ENCODE assay signal across 9 cellular contexts in genomic region chr1:110916669-110917306, GRCh38. TPM values are rescaled to one million over a fixed set of nuclear protein-coding genes. Genes with fewer than 3 reads are reported as not detected.
A peak's percentile ranks its signal among the peaks of the same experiment; 100 is the strongest.
DNase-seq lines count a peak whose midpoint lies in the region; ATAC-seq, FAIRE-seq and TF ChIP-seq lines count a peak whose summit lies in the region.
"Had no signal": no experiment of that assay in that cellular context is flagged by ENCODE, and none has a peak within 500 bp of the region (broad histone marks: within the 10 kb centered on the region; RNA-seq: fewer than 3 reads in every experiment).

No MANE protein-coding gene starts in this region.

- TF ChIP-seq CTCF in H9 (conservative IDR thresholded peaks at IDR 0.05), result no peak

- DNase-seq in GM03348 (ENCODE audit: low spot score) (peak; percentile 42), H9 (no peak), RCC 7860 (ENCODE audit: low spot score) (peak; percentile 48), NCI-H1436 treated with DMSO at 0.1 percent for 48 hours (lab: John Stamatoyannopoulos, UW) (no peak), left lobe of liver (ENCODE audit: low spot score) (no peak)
- no peak for DNase-seq in activated CD4-positive, CD25-positive, alpha-beta regulatory T cell treated with anti-CD3 and anti-CD28 coated beads, Interleukin-2, amount 50 U/mL, for 72 hours

- no peak overlapping the region for H3K27ac ChIP-seq in H9 (ENCODE audit: insufficient read length, low read depth, low read length)
- H3K27ac ChIP-seq: SJSA1 had no signal

- H4K91ac ChIP-seq in H9 (ENCODE audit: insufficient read length, low read depth, low read length), result no peak overlapping the region

- H4K20me1 ChIP-seq in H9 (ENCODE audit: control insufficient read depth, insufficient read depth, insufficient read length), result no peaks in the 10 kb centered on the region

- no peak overlapping the region for H3T11ph ChIP-seq in H9 (ENCODE audit: low read length)

- no peaks in the 10 kb centered on the region for H3K9me3 ChIP-seq in H9 (ENCODE audit: control insufficient read depth, low read depth, low read length)
- H3K9me3 ChIP-seq: SJSA1 had no signal

- no peak overlapping the region for H3K9ac ChIP-seq in H9 (ENCODE audit: extremely low read depth, insufficient read length, low read length)

- H3K23ac ChIP-seq in H9 (ENCODE audit: insufficient read length, low read depth, low read length), result no peak overlapping the region

- no peak overlapping the region for H2BK12ac ChIP-seq in H9 (ENCODE audit: insufficient read length, low read depth, low read length)

- H3K27ac Mint-ChIP-seq in H9, result peak overlapping the region in 1 of 3 experiments; percentile 4; a peak in 1 of 7 replicates

- H2BK5ac ChIP-seq in H9 (ENCODE audit: insufficient read length, low read length), result no peak overlapping the region

- H3K36me3 Mint-ChIP-seq in H9 (ENCODE audit: insufficient read depth in 1 of 3, low read depth in 3 of 3), result peaks cover 0 to 2% (median 0%) of the 10 kb centered on the region in 3 experiments; a peak in 2 of 7 replicates

- H3K4me1 ChIP-seq in H9 (ENCODE audit: insufficient read depth, low read length), result no peaks in the 10 kb centered on the region
- H3K4me1 ChIP-seq: SJSA1 had no signal

- H3K56ac ChIP-seq in H9 (ENCODE audit: insufficient read length, low read depth, low read length), result no peak overlapping the region

- H3K18ac ChIP-seq in H9 (ENCODE audit: insufficient read length, low read depth, low read length), result no peak overlapping the region

- H3K9me3 Mint-ChIP-seq in H9, result peaks cover 9 to 24% of the 10 kb centered on the region in 2 experiments

- peak overlapping the region; percentile 93 for H2AFZ ChIP-seq in H9 (ENCODE audit: low read length)

- no peak overlapping the region for H3K14ac ChIP-seq in H9 (ENCODE audit: insufficient read depth, low read length)

- no peaks in the 10 kb centered on the region for H3K79me1 ChIP-seq in H9 (ENCODE audit: insufficient read depth, low read depth, low read length, poor library complexity, severe bottlenecking)

- no peaks in the 10 kb centered on the region for H3K27me3 ChIP-seq in H9 (ENCODE audit: insufficient read depth, low read length)
- H3K27me3 ChIP-seq: SJSA1 had no signal

- H2BK15ac ChIP-seq in H9 (ENCODE audit: low read depth, low read length), result no peak overlapping the region

- no peaks in the 10 kb centered on the region for H3K23me2 ChIP-seq in H9 (ENCODE audit: insufficient read length, low read depth, low read length, poor library complexity, severe bottlenecking)

- WGBS in H9 (ENCODE audit: extremely low coverage, insufficient read length, low lambda C conversion rate), result no CpG with 5 or more reads among the region's 2 CpGs

- H3K4me1 Mint-ChIP-seq in H9, result peaks cover 6 to 7% of the 10 kb centered on the region in 2 experiments

- peak; percentile 60 for FAIRE-seq in RCC 7860 (lab: Jason Lieb, UNC)

- H4K8ac ChIP-seq in H9 (replicated peaks; ENCODE audit: insufficient read length, low read depth, low read length), result no peak overlapping the region

- H2BK20ac ChIP-seq in H9 (ENCODE audit: low read depth, low read length, poor library complexity, severe bottlenecking), result no peak overlapping the region

- no peaks in the 10 kb centered on the region for H3K79me2 ChIP-seq in H9 (ENCODE audit: insufficient read depth, low read length)

- no peak overlapping the region for H3K4me3 Mint-ChIP-seq in H9

- H3K27me3 Mint-ChIP-seq in H9 (ENCODE audit: low read depth), result peaks cover 3% of the 10 kb centered on the region; the same call in 1 of the 2 replicates

- H3K4ac ChIP-seq in H9 (ENCODE audit: low read depth, low read length), result no peak overlapping the region

- H2AK5ac ChIP-seq in H9 (ENCODE audit: insufficient read length, low read length), result no peak overlapping the region

- no peak overlapping the region for H3K4me2 ChIP-seq in H9 (ENCODE audit: insufficient read depth, insufficient read length, low read length)

- H4K5ac ChIP-seq in H9 (ENCODE audit: insufficient read length, low read depth, low read length), result no peak overlapping the region

- no peak overlapping the region for H2BK120ac ChIP-seq in H9 (ENCODE audit: low read depth, low read length, poor library complexity, severe bottlenecking)

- ATAC-seq in esophagus mucosa (peak; percentile 83), left lobe of liver (no peak), HG03095 (IDR thresholded peaks at IDR 0.05; ENCODE audit: unreplicated experiment) (no peak)

RNA-seq across cellular contexts. Expression of gene CD53, which starts 43.8 kb away (rescaled TPM):
- total RNA-seq in H9 (2021) (0.15 and 0.31 TPM in 2 replicates), esophagus mucosa (5.1 TPM), left lobe of liver (9.3 TPM)
- total RNA-seq: SJSA1 had no signal

RNA-seq across cellular contexts. Expression of gene LRIF1, which starts 46.9 kb away (rescaled TPM):
- total RNA-seq in H9 (2021) (12.8 and 13.6 TPM in 2 replicates), esophagus mucosa (7.1 TPM), left lobe of liver (4.0 TPM)

Comparison
In these comparisons a context has a peak if more than half of its experiments do, and no peak if none do; other contexts are left out.
1. DNase-seq: peak in GM03348 (single experiment) and RCC 7860 (single experiment); none in H9 (single experiment), NCI-H1436 treated with DMSO at 0.1 percent for 48 hours (single experiment), activated CD4-positive, CD25-positive, alpha-beta regulatory T cell treated with anti-CD3 and anti-CD28 coated beads, Interleukin-2, amount 50 U/mL, for 72 hours (single experiment) and left lobe of liver (single experiment).